Comparison of ENCODE assay signal across 8 cellular contexts in the genomic region with DNA sequence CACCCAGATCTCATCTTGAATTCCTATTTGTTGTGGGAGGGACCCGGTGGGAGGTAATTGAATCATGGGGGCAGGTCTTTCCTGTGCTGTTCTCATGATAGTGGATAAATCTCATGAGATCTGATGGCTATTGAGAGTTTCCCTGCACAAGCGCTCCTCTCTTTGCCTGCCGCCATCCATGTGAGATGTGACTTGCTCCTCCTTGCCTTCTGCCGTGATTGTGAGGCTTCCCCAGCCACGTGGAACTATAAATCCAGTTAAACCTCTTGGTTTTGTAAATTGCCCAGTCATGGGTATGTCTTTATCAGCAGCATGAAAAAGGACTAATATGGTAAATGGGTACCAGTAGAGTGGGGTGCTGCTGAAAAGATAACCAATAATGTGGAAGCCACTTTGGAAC. TPM values are rescaled to one million over a fixed set of nuclear protein-coding genes. Genes with fewer than 3 reads are reported as not detected.
A peak's percentile ranks its signal among the peaks of the same experiment; 100 is the strongest.
DNase-seq lines count a peak whose midpoint lies in the region; ATAC-seq, FAIRE-seq and TF ChIP-seq lines count a peak whose summit lies in the region.
"Not testable (repeated sequence)": the region's sequence is repeated elsewhere in the genome, so short reads cannot be mapped to it uniquely, and the experiment has no call there.

No MANE protein-coding gene starts in this region.

- not testable (repeated sequence) for H3K4me3 ChIP-seq in AG04450 (ENCODE audit: low read depth, low read length); CD8-positive, alpha-beta T cell (ENCODE audit: low read depth, low read length); astrocyte (ENCODE audit: insufficient read depth, low read depth, low read length); psoas muscle

- CTCF ChIA-PET in AG04450 (lab: Charles Lee); CD8-positive, alpha-beta T cell (lab: Charles Lee): not testable (repeated sequence)

- intact Hi-C loops in CD8-positive, alpha-beta T cell (cut with DNase I, micrococcal nuclease); activated T-helper 1 cell treated with anti-CD3 and anti-CD28 coated beads, Interleukin-12 subunit alpha, Interleukin-12 subunit beta, Interleukin-2, Interleukin-4 antibody, amounts not matched to agents 30 ng/mL and 10 ng/mL and 1 ng/mL, durations not matched to agents 14 hours and 24 hours and 36 hours (cut with micrococcal nuclease); dendritic cell treated with granulocyte-macrophage colony-stimulating factor and Interleukin-4, amounts not matched to agents 40 ng/mL and 50 ng/mL, for 4 days (cut with micrococcal nuclease); psoas muscle (cut with DNase I): not testable (repeated sequence)

- not testable (repeated sequence) for H3K27ac Mint-ChIP-seq in CD8-positive, alpha-beta T cell
- peak overlapping the region; percentile 14 for H3K27ac Mint-ChIP-seq in activated T-helper 1 cell treated with anti-CD3 and anti-CD28 coated beads, Interleukin-12 subunit alpha, Interleukin-12 subunit beta, Interleukin-2, Interleukin-4 antibody, amounts not matched to agents 30 ng/mL and 10 ng/mL and 1 ng/mL, durations not matched to agents 14 hours and 24 hours and 36 hours
- H3K27ac Mint-ChIP-seq in astrocyte (ENCODE audit: unreplicated experiment): peak overlapping the region; percentile 53
- peak overlapping the region; percentile 16 for H3K27ac Mint-ChIP-seq in dendritic cell treated with granulocyte-macrophage colony-stimulating factor and Interleukin-4, amounts not matched to agents 40 ng/mL and 50 ng/mL, for 4 days
- H3K27ac Mint-ChIP-seq in memory B cell: peak overlapping the region; percentile 22
- H3K27ac Mint-ChIP-seq in natural killer cell treated with Interleukin-12 subunit alpha and Interleukin-12 subunit beta and Interleukin-15 and Interleukin-18, amount 100 ng/mL, for 72 hours: peak overlapping the region; percentile 2 to 40

- not testable (repeated sequence) for H3K4me2 ChIP-seq in astrocyte (ENCODE audit: low read length)

- H3K9me3 ChIP-seq in AG04450 (ENCODE audit: control insufficient read depth, insufficient read depth, low read length); CD8-positive, alpha-beta T cell (ENCODE audit: low read length); astrocyte (ENCODE audit: insufficient read depth, low read depth, low read length); psoas muscle: not testable (repeated sequence)

- 85 to 92% (median 89%) methylated on average over 5 of the region's 5 CpGs for WGBS in psoas muscle, 3 donors

- not testable (repeated sequence) for H3K36me3 ChIP-seq in CD8-positive, alpha-beta T cell (ENCODE audit: insufficient read depth, low read length); astrocyte (ENCODE audit: insufficient read depth, low read length); psoas muscle (ENCODE audit: insufficient read depth in 1 of 2, low read depth in 1 of 2)

- ATAC-seq in CD8-positive, alpha-beta T cell; memory B cell (ENCODE audit: low read depth); natural killer cell treated with Interleukin-12 subunit alpha and Interleukin-12 subunit beta and Interleukin-15 and Interleukin-18, amount 100 ng/mL, for 72 hours; psoas muscle: not testable (repeated sequence)

- not testable (repeated sequence) for H3K27me3 ChIP-seq in AG04450 (ENCODE audit: control insufficient read depth, insufficient read depth, low read length); CD8-positive, alpha-beta T cell (ENCODE audit: insufficient read depth, low read length); astrocyte (ENCODE audit: insufficient read depth, low read length); psoas muscle (ENCODE audit: insufficient read depth in 3 of 3, low read length in 2 of 3)

- FAIRE-seq in astrocyte (lab: Jason Lieb, UNC): not testable (repeated sequence)

- POLR2A ChIA-PET in AG04450 (lab: Yijun Ruan, JAX); CD8-positive, alpha-beta T cell (lab: Charles Lee): not testable (repeated sequence)

- H3K79me2 ChIP-seq in astrocyte (ENCODE audit: insufficient read depth, low read length): peaks cover 97% of the 10 kb centered on the region

- not testable (repeated sequence) for H2AFZ ChIP-seq in astrocyte (ENCODE audit: low read depth, low read length)

- H4K20me1 ChIP-seq in astrocyte (ENCODE audit: insufficient read depth, low read length): peaks cover 96% of the 10 kb centered on the region

- not testable (repeated sequence) for TF ChIP-seq CTCF in AG04450 (IDR thresholded peaks at IDR 0.05; ENCODE audit: low read depth, low read length); CD8-positive, alpha-beta T cell (IDR thresholded peaks at IDR 0.05); astrocyte (IDR thresholded peaks at IDR 0.05; ENCODE audit: insufficient read depth, low read depth, low read length); psoas muscle (IDR thresholded peaks at IDR 0.05)

- not testable (repeated sequence) for H3K9me3 Mint-ChIP-seq in CD8-positive, alpha-beta T cell; activated T-helper 1 cell treated with anti-CD3 and anti-CD28 coated beads, Interleukin-12 subunit alpha, Interleukin-12 subunit beta, Interleukin-2, Interleukin-4 antibody, amounts not matched to agents 30 ng/mL and 10 ng/mL and 1 ng/mL, durations not matched to agents 14 hours and 24 hours and 36 hours; astrocyte (ENCODE audit: unreplicated experiment); dendritic cell treated with granulocyte-macrophage colony-stimulating factor and Interleukin-4, amounts not matched to agents 40 ng/mL and 50 ng/mL, for 4 days; memory B cell; natural killer cell treated with Interleukin-12 subunit alpha and Interleukin-12 subunit beta and Interleukin-15 and Interleukin-18, amount 100 ng/mL, for 72 hours

- peaks cover 35% of the 10 kb centered on the region for H3K4me1 ChIP-seq in CD8-positive, alpha-beta T cell (ENCODE audit: insufficient read depth, low read length)
- not testable (repeated sequence) for H3K4me1 ChIP-seq in astrocyte (ENCODE audit: insufficient read depth, low read length)
- H3K4me1 ChIP-seq in psoas muscle: peaks cover 73% of the 10 kb centered on the region

- peaks cover 38% of the 10 kb centered on the region for H3K36me3 Mint-ChIP-seq in CD8-positive, alpha-beta T cell
- peaks cover 26% of the 10 kb centered on the region for H3K36me3 Mint-ChIP-seq in activated T-helper 1 cell treated with anti-CD3 and anti-CD28 coated beads, Interleukin-12 subunit alpha, Interleukin-12 subunit beta, Interleukin-2, Interleukin-4 antibody, amounts not matched to agents 30 ng/mL and 10 ng/mL and 1 ng/mL, durations not matched to agents 14 hours and 24 hours and 36 hours (ENCODE audit: low read depth)
- H3K36me3 Mint-ChIP-seq in astrocyte (ENCODE audit: low read depth, unreplicated experiment): peaks cover 15% of the 10 kb centered on the region
- peaks cover 78% of the 10 kb centered on the region for H3K36me3 Mint-ChIP-seq in dendritic cell treated with granulocyte-macrophage colony-stimulating factor and Interleukin-4, amounts not matched to agents 40 ng/mL and 50 ng/mL, for 4 days (ENCODE audit: low read depth)
- peaks cover 26% of the 10 kb centered on the region for H3K36me3 Mint-ChIP-seq in memory B cell
- not testable (repeated sequence) for H3K36me3 Mint-ChIP-seq in natural killer cell treated with Interleukin-12 subunit alpha and Interleukin-12 subunit beta and Interleukin-15 and Interleukin-18, amount 100 ng/mL, for 72 hours

- H3K27me3 Mint-ChIP-seq in CD8-positive, alpha-beta T cell (ENCODE audit: low read depth); activated T-helper 1 cell treated with anti-CD3 and anti-CD28 coated beads, Interleukin-12 subunit alpha, Interleukin-12 subunit beta, Interleukin-2, Interleukin-4 antibody, amounts not matched to agents 30 ng/mL and 10 ng/mL and 1 ng/mL, durations not matched to agents 14 hours and 24 hours and 36 hours (ENCODE audit: insufficient read depth); astrocyte (ENCODE audit: low read depth, unreplicated experiment); dendritic cell treated with granulocyte-macrophage colony-stimulating factor and Interleukin-4, amounts not matched to agents 40 ng/mL and 50 ng/mL, for 4 days; memory B cell; natural killer cell treated with Interleukin-12 subunit alpha and Interleukin-12 subunit beta and Interleukin-15 and Interleukin-18, amount 100 ng/mL, for 72 hours: not testable (repeated sequence)

- H3K4me1 Mint-ChIP-seq in CD8-positive, alpha-beta T cell (ENCODE audit: low read depth): peaks cover 74% of the 10 kb centered on the region
- peaks cover 56% of the 10 kb centered on the region for H3K4me1 Mint-ChIP-seq in activated T-helper 1 cell treated with anti-CD3 and anti-CD28 coated beads, Interleukin-12 subunit alpha, Interleukin-12 subunit beta, Interleukin-2, Interleukin-4 antibody, amounts not matched to agents 30 ng/mL and 10 ng/mL and 1 ng/mL, durations not matched to agents 14 hours and 24 hours and 36 hours (ENCODE audit: low read depth)
- H3K4me1 Mint-ChIP-seq in astrocyte (ENCODE audit: low read depth, unreplicated experiment): peaks cover 12% of the 10 kb centered on the region
- H3K4me1 Mint-ChIP-seq in dendritic cell treated with granulocyte-macrophage colony-stimulating factor and Interleukin-4, amounts not matched to agents 40 ng/mL and 50 ng/mL, for 4 days (ENCODE audit: low read depth): peaks cover 84% of the 10 kb centered on the region
- peaks cover 35% of the 10 kb centered on the region for H3K4me1 Mint-ChIP-seq in memory B cell
- peaks cover 58 to 59% of the 10 kb centered on the region in 2 donors for H3K4me1 Mint-ChIP-seq in natural killer cell treated with Interleukin-12 subunit alpha and Interleukin-12 subunit beta and Interleukin-15 and Interleukin-18, amount 100 ng/mL, for 72 hours (ENCODE audit: low read depth in 2 of 2)

- H3K27ac ChIP-seq in AG04450 (ENCODE audit: low read depth, low read length) (peak overlapping the region; percentile 11), psoas muscle (peak overlapping the region; percentile 36)
- not testable (repeated sequence) for H3K27ac ChIP-seq in CD8-positive, alpha-beta T cell (ENCODE audit: low read depth, low read length); astrocyte (ENCODE audit: low read depth, low read length)

- not testable (repeated sequence) for DNase-seq in AG04450 (ENCODE audit: low read depth, low spot score); CD8-positive, alpha-beta T cell; activated T-helper 1 cell treated with anti-CD3 and anti-CD28 coated beads, Interleukin-12 subunit alpha, Interleukin-12 subunit beta, Interleukin-2, Interleukin-4 antibody, amounts not matched to agents 30 ng/mL and 10 ng/mL and 1 ng/mL, durations not matched to agents 14 hours and 24 hours and 36 hours (ENCODE audit: low spot score); astrocyte (ENCODE audit: low read depth); memory B cell (ENCODE audit: low spot score in 2 of 2); natural killer cell treated with Interleukin-12 subunit alpha and Interleukin-12 subunit beta and Interleukin-15 and Interleukin-18, amount 100 ng/mL, for 72 hours (ENCODE audit: low spot score); psoas muscle

- peak overlapping the region; percentile 15 for H3K4me3 Mint-ChIP-seq in CD8-positive, alpha-beta T cell
- not testable (repeated sequence) for H3K4me3 Mint-ChIP-seq in activated T-helper 1 cell treated with anti-CD3 and anti-CD28 coated beads, Interleukin-12 subunit alpha, Interleukin-12 subunit beta, Interleukin-2, Interleukin-4 antibody, amounts not matched to agents 30 ng/mL and 10 ng/mL and 1 ng/mL, durations not matched to agents 14 hours and 24 hours and 36 hours; astrocyte (ENCODE audit: unreplicated experiment); dendritic cell treated with granulocyte-macrophage colony-stimulating factor and Interleukin-4, amounts not matched to agents 40 ng/mL and 50 ng/mL, for 4 days; memory B cell; natural killer cell treated with Interleukin-12 subunit alpha and Interleukin-12 subunit beta and Interleukin-15 and Interleukin-18, amount 100 ng/mL, for 72 hours

- not testable (repeated sequence) for H3K9ac ChIP-seq in astrocyte (ENCODE audit: low read length)

RNA-seq across cellular contexts. Expression of gene RAB7A, which starts 23.6 kb away (rescaled TPM):
- polyA plus RNA-seq in AG04450 (2011; rRNA removed): 261 and 266 TPM in 2 replicates
- 142 and 143 TPM in 2 replicates for polyA minus RNA-seq in AG04450 (2011; rRNA and poly(A)+ RNA removed)
- total RNA-seq in CD8-positive, alpha-beta T cell: 100 to 1,000 TPM; 130 to 134 TPM
- 318 and 329 TPM in 2 replicates for total RNA-seq in activated T-helper 1 cell treated with anti-CD3 and anti-CD28 coated beads, Interleukin-12 subunit alpha, Interleukin-12 subunit beta, Interleukin-2, Interleukin-4 antibody, amounts not matched to agents 30 ng/mL and 10 ng/mL and 1 ng/mL, durations not matched to agents 14 hours and 24 hours and 36 hours
- total RNA-seq in astrocyte: 305 and 319 TPM in 2 replicates
- total RNA-seq in natural killer cell treated with Interleukin-12 subunit alpha and Interleukin-12 subunit beta and Interleukin-15 and Interleukin-18, amount 100 ng/mL, for 72 hours: 100 to 1,000 TPM; 183 to 338 TPM
- 100 to 1,000 TPM; 232 to 375 (median 284) TPM for total RNA-seq in psoas muscle
- polyA plus RNA-seq in psoas muscle: 100 to 1,000 TPM; 206 to 410 (median 369) TPM
